29 cellular contexts compared by ENCODE assay signal in the genomic region with DNA sequence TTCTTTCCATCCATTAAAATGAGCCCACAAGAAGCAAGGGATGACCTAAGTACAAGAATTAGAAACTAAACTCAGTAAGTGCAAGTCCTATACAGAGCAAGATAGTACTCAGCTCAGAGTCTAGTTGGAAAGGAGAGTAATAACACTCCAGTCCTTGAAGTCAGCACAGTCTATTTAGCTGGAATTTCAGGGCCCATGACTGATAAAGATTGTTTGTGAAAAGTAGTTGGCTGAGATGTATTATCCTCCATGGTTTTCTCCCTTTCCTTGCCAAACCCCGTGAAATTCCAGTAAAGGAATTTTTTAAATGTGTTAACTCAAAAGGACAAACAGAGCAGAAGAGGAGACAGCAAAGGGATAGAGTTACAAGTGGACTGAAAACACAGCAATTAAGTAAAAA.
DNase-seq lines count a peak whose midpoint lies in the region; ATAC-seq and TF ChIP-seq lines count a peak whose summit lies in the region.
"Had no signal": no experiment of that assay in that cellular context is flagged by ENCODE, and none has a peak within 500 bp of the region (broad histone marks: within the 10 kb centered on the region; RNA-seq: fewer than 3 reads in every experiment).

No MANE protein-coding gene starts in this region.

- H3K9me3 Mint-ChIP-seq in neural progenitor cell = peaks cover 6% of the 10 kb centered on the region
- peaks cover 3% of the 10 kb centered on the region for H3K9me3 Mint-ChIP-seq in natural killer cell treated with Interleukin-12 subunit alpha and Interleukin-12 subunit beta and Interleukin-15 and Interleukin-18, amount 100 ng/mL, for 72 hours
- H3K9me3 Mint-ChIP-seq: CD8-positive, alpha-beta memory T cell had no signal

- H3K9me3 ChIP-seq in neural progenitor cell (ENCODE audit: low read depth) (no peaks in the 10 kb centered on the region), OCI-LY7 (ENCODE audit: low read length) (no peaks in the 10 kb centered on the region)
- H3K9me3 ChIP-seq: BE2C, SJSA1 had no signal

- H3K4me3 ChIP-seq in AG10803 (ENCODE audit: low read length) = no peak overlapping the region
- no peak overlapping the region for H3K4me3 ChIP-seq in fibroblast of the aortic adventitia (ENCODE audit: low read depth, low read length)
- H3K4me3 ChIP-seq in neural progenitor cell = no peak overlapping the region
- H3K4me3 ChIP-seq in brain microvascular endothelial cell (ENCODE audit: low read depth, low read length) = no peak overlapping the region
- no peak overlapping the region for H3K4me3 ChIP-seq in OCI-LY7 (ENCODE audit: low read depth, low read length, poor library complexity, severe bottlenecking)
- H3K4me3 ChIP-seq: SJSA1 had no signal

- peaks cover 24% of the 10 kb centered on the region for H3F3A ChIP-seq in neural progenitor cell (ENCODE audit: low read depth)

- H3K79me2 ChIP-seq in neural progenitor cell (ENCODE audit: low read depth) (no peaks in the 10 kb centered on the region), OCI-LY7 (ENCODE audit: insufficient read depth, low read depth, low read length) (no peaks in the 10 kb centered on the region)

- H3K36me3 ChIP-seq in neural progenitor cell (no peaks in the 10 kb centered on the region), brain microvascular endothelial cell (replicated peaks) (no peaks in the 10 kb centered on the region), OCI-LY7 (ENCODE audit: insufficient read depth, low read length) (no peaks in the 10 kb centered on the region)
- H3K36me3 ChIP-seq: BE2C, SJSA1 had no signal

- no peak overlapping the region for H3K27ac ChIP-seq in neural progenitor cell
- no peak overlapping the region for H3K27ac ChIP-seq in brain microvascular endothelial cell
- H3K27ac ChIP-seq in OCI-LY7 (ENCODE audit: low read depth, low read length, poor library complexity, severe bottlenecking) = no peak overlapping the region
- H3K27ac ChIP-seq: 22Rv1, SJSA1 had no signal

- peak; percentile 28 for DNase-seq in AG10803 (ENCODE audit: low read depth)
- peak; percentile 10 for DNase-seq in amniotic epithelial cell (ENCODE audit: low read depth)
- DNase-seq in fibroblast of the aortic adventitia (ENCODE audit: low read depth) = peak; percentile 37
- no peak for DNase-seq in neural progenitor cell (ENCODE audit: low spot score)
- DNase-seq in brain microvascular endothelial cell = no peak
- DNase-seq in natural killer cell treated with Interleukin-12 subunit alpha and Interleukin-12 subunit beta and Interleukin-15 and Interleukin-18, amount 100 ng/mL, for 72 hours (ENCODE audit: low spot score) = no peak
- DNase-seq in OCI-LY7 (ENCODE audit: low spot score) = no peak
- DNase-seq: BE2C; CD8-positive, alpha-beta memory T cell; DMS 273 treated with DMSO at 0.1 percent for 48 hours; DMS79; GF-D8; H9; Karpas-422; MV-4-11; NCI-H1105; NCI-H146; NCI-H1930; NCI-H446 treated with DMSO at 0.1 percent for 48 hours; NCI-H526; NCI-H82; NK-92 treated with Interleukin-12 subunit alpha and Interleukin-12 subunit beta, amount 100 ng/mL, for 24 hours; Right ventricle myocardium superior; RPMI8226 had no signal

- no peak for ATAC-seq in natural killer cell treated with Interleukin-12 subunit alpha and Interleukin-12 subunit beta and Interleukin-15 and Interleukin-18, amount 100 ng/mL, for 72 hours
- ATAC-seq in GM18858 (IDR thresholded peaks at IDR 0.05; ENCODE audit: unreplicated experiment) = no peak
- ATAC-seq: HepG2 had no signal

- intact Hi-C loops in OCI-LY7 (cut with micrococcal nuclease; ENCODE audit: unreplicated experiment) = no loop called here

- H3K27me3 ChIP-seq in neural progenitor cell (no peaks in the 10 kb centered on the region), brain microvascular endothelial cell (replicated peaks) (no peaks in the 10 kb centered on the region)
- H3K27me3 ChIP-seq: BE2C, SJSA1 had no signal

- no TSS peak for BruUV-seq in OCI-LY7 (replicated peaks; lab: Mats Ljungman, UMichigan)

- peak overlapping the region; percentile 83 for H2AFZ ChIP-seq in neural progenitor cell (replicated peaks)
- H2AFZ ChIP-seq in OCI-LY7 (ENCODE audit: low read length) = no peak overlapping the region

- H4K20me1 ChIP-seq in neural progenitor cell (ENCODE audit: low read depth) (no peaks in the 10 kb centered on the region), OCI-LY7 (ENCODE audit: insufficient read depth, low read length) (no peaks in the 10 kb centered on the region)

- H3K9ac ChIP-seq in neural progenitor cell = no peak overlapping the region

- no peaks in the 10 kb centered on the region for H3K9me2 ChIP-seq in OCI-LY7 (ENCODE audit: insufficient read depth, low read length)

- H3K4me2 ChIP-seq in neural progenitor cell (peak overlapping the region; percentile 40), OCI-LY7 (ENCODE audit: low read length) (no peak overlapping the region)

- H3K4me1 Mint-ChIP-seq in neural progenitor cell = peaks cover 27% of the 10 kb centered on the region
- peaks cover 0 to 13% of the 10 kb centered on the region in 2 donors for H3K4me1 Mint-ChIP-seq in natural killer cell treated with Interleukin-12 subunit alpha and Interleukin-12 subunit beta and Interleukin-15 and Interleukin-18, amount 100 ng/mL, for 72 hours (ENCODE audit: low read depth in 2 of 2)

- no peak overlapping the region for H3K27ac Mint-ChIP-seq in neural progenitor cell
- no peak overlapping the region for H3K27ac Mint-ChIP-seq in natural killer cell treated with Interleukin-12 subunit alpha and Interleukin-12 subunit beta and Interleukin-15 and Interleukin-18, amount 100 ng/mL, for 72 hours
- H3K27ac Mint-ChIP-seq: CD14-positive monocyte, H9 had no signal

- CTCF ChIA-PET in OCI-LY7 (lab: Charles Lee; ENCODE audit: unreplicated experiment) = no interaction called here

- peaks cover 46% of the 10 kb centered on the region for H3K4me1 ChIP-seq in neural progenitor cell
- H3K4me1 ChIP-seq in OCI-LY7 (ENCODE audit: insufficient read depth, low read length, poor library complexity, severe bottlenecking) = no peaks in the 10 kb centered on the region
- H3K4me1 ChIP-seq: BE2C, SJSA1 had no signal

- no peaks in the 10 kb centered on the region for H3K36me3 Mint-ChIP-seq in neural progenitor cell
- H3K36me3 Mint-ChIP-seq in natural killer cell treated with Interleukin-12 subunit alpha and Interleukin-12 subunit beta and Interleukin-15 and Interleukin-18, amount 100 ng/mL, for 72 hours = no peaks in the 10 kb centered on the region
- H3K36me3 Mint-ChIP-seq: CD14-positive monocyte; CD8-positive, alpha-beta memory T cell had no signal

- TF ChIP-seq CTCF in AG10803 (conservative IDR thresholded peaks at IDR 0.05; ENCODE audit: low read length) (no peak), fibroblast of the aortic adventitia (IDR thresholded peaks at IDR 0.05; ENCODE audit: insufficient read depth, low read length) (no peak), neural progenitor cell (IDR thresholded peaks at IDR 0.05) (no peak), brain microvascular endothelial cell (IDR thresholded peaks at IDR 0.05; ENCODE audit: low read depth, low read length, missing control alignments) (no peak), OCI-LY7 (conservative IDR thresholded peaks at IDR 0.05; ENCODE audit: low read length) (no peak)

- in situ Hi-C loops in brain microvascular endothelial cell (cut with HindIII; ENCODE audit: low pct_ligation_motif_present, low sequenced_read_pairs) = no loop called here

- peaks cover 7% of the 10 kb centered on the region for H3K27me3 Mint-ChIP-seq in neural progenitor cell (ENCODE audit: insufficient read depth, low read depth)
- H3K27me3 Mint-ChIP-seq in natural killer cell treated with Interleukin-12 subunit alpha and Interleukin-12 subunit beta and Interleukin-15 and Interleukin-18, amount 100 ng/mL, for 72 hours = peaks cover 7 to 25% of the 10 kb centered on the region in 2 donors

- no peak overlapping the region for H3K4me3 Mint-ChIP-seq in neural progenitor cell
- no peak overlapping the region for H3K4me3 Mint-ChIP-seq in natural killer cell treated with Interleukin-12 subunit alpha and Interleukin-12 subunit beta and Interleukin-15 and Interleukin-18, amount 100 ng/mL, for 72 hours
- H3K4me3 Mint-ChIP-seq: CD14-positive monocyte; CD8-positive, alpha-beta memory T cell; H9 had no signal

- POLR2A ChIA-PET in OCI-LY7 (lab: Charles Lee) = interaction anchor here (0.6 to 1.1 kb wide), 2 partner anchors 10 to 26 kb away, joined by 3 read pairs; no protein-coding TSS in a partner anchor

Comparison
In these comparisons a context has a peak if more than half of its experiments do, and no peak if none do; other contexts are left out.
1. DNase-seq: peak in AG10803 (single experiment), amniotic epithelial cell (single experiment) and fibroblast of the aortic adventitia (single experiment); none in neural progenitor cell (single experiment), brain microvascular endothelial cell (single experiment), natural killer cell treated with Interleukin-12 subunit alpha and Interleukin-12 subunit beta and Interleukin-15 and Interleukin-18, amount 100 ng/mL, for 72 hours (single experiment) and OCI-LY7 (single experiment).